Comparison of ENCODE assay signal across 18 cellular contexts in the genomic region with DNA sequence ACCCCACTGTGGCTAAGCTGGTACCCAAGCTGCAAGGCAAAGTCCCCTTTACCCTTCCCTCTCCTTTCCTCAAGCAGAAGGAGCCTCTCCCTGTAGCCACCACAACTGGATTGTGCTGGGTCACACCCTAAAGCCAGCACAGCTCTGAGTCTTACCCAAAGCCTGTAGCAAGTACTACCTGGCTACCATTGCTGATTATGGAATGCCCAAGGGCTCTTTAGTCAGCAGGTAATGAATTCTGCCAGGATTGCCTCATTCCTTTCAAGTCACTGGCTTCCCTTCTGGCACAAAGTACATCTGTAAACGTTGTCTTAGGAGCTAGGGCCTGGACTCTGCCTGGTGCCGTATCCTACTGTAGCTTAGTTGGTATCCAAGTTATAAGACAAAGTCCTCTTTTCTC. TPM values are rescaled to one million over a fixed set of nuclear protein-coding genes. Genes with fewer than 3 reads are reported as not detected.
DNase-seq lines count a peak whose midpoint lies in the region; ATAC-seq and TF ChIP-seq lines count a peak whose summit lies in the region.
"Had no signal": no experiment of that assay in that cellular context is flagged by ENCODE, and none has a peak within 500 bp of the region (broad histone marks: within the 10 kb centered on the region; RNA-seq: fewer than 3 reads in every experiment).

No MANE protein-coding gene starts in this region.

- H3K79me2 ChIP-seq in GM23338 (replicated peaks; ENCODE audit: insufficient read depth) (no peaks in the 10 kb centered on the region), mesendoderm (ENCODE audit: control insufficient read depth, insufficient read depth, low read length) (no peaks in the 10 kb centered on the region)

- no peak overlapping the region for H3K4ac ChIP-seq in mesendoderm (ENCODE audit: low read depth, low read length)

- peak overlapping the region; percentile 40; the same call in 1 of the 2 replicates for H3K27ac Mint-ChIP-seq in GM23338
- peak overlapping the region; percentile 55 for H3K27ac Mint-ChIP-seq in MCF 10A (ENCODE audit: low read depth, unreplicated experiment)
- no peak overlapping the region for H3K27ac Mint-ChIP-seq in activated CD4-positive, alpha-beta memory T cell treated with anti-CD3 and anti-CD28 coated beads for 36 hours
- no peak overlapping the region for H3K27ac Mint-ChIP-seq in T-cell
- H3K27ac Mint-ChIP-seq: CD14-positive monocyte had no signal

- no peaks in the 10 kb centered on the region for H3K79me1 ChIP-seq in mesendoderm (ENCODE audit: low read length)

- H2AK5ac ChIP-seq in mesendoderm (ENCODE audit: low read length) = no peak overlapping the region

- H2BK5ac ChIP-seq in mesendoderm (ENCODE audit: low read length) = no peak overlapping the region

- H3K27ac ChIP-seq in GM23338 (ENCODE audit: low read depth) = no peak overlapping the region
- peak overlapping the region; percentile 40 to 69 (median 66) for H3K27ac ChIP-seq in esophagus squamous epithelium
- H3K27ac ChIP-seq in mesendoderm (ENCODE audit: low read depth, low read length) = no peak overlapping the region

- H3K56ac ChIP-seq in mesendoderm (ENCODE audit: low read length) = no peak overlapping the region

- DNase-seq in GM23338 (ENCODE audit: low spot score) (no peak), MCF 10A (ENCODE audit: unreplicated experiment) (peak; percentile 90), esophagus squamous epithelium (lab: John Stamatoyannopoulos, UW) (no peak), mesendoderm (peak; percentile 14), posterior vena cava (ENCODE audit: low spot score) (no peak), T-cell (no peak), MV-4-11 (lab: John Stamatoyannopoulos, UW) (no peak)
- DNase-seq in activated CD4-positive, alpha-beta memory T cell treated with anti-CD3 and anti-CD28 coated beads for 36 hours = no peak
- DNase-seq: 8988T, DND-41, NCI-H1694 treated with DMSO at 0.1 percent for 48 hours, NCI-H2107, NCI-H2227 treated with DMSO at 0.1 percent for 48 hours, NCI-H524 had no signal

- TF ChIP-seq POLR2A in esophagus squamous epithelium (IDR thresholded peaks at IDR 0.05) = peak in 1 of 4 donors; percentile 6

- H3K27me3 ChIP-seq in GM23338 (ENCODE audit: insufficient read depth) (no peaks in the 10 kb centered on the region), esophagus squamous epithelium (no peaks in the 10 kb centered on the region), mesendoderm (ENCODE audit: insufficient read depth, low read length, poor library complexity) (no peaks in the 10 kb centered on the region)

- H3K4me1 ChIP-seq in GM23338 (ENCODE audit: insufficient read depth) = no peaks in the 10 kb centered on the region
- H3K4me1 ChIP-seq in esophagus squamous epithelium = peaks cover 4 to 26% (median 11%) of the 10 kb centered on the region in 3 donors
- H3K4me1 ChIP-seq in mesendoderm (ENCODE audit: control insufficient read depth, low read depth, low read length) = no peaks in the 10 kb centered on the region

- H3K9me3 Mint-ChIP-seq in GM23338 (no peaks in the 10 kb centered on the region), MCF 10A (ENCODE audit: unreplicated experiment) (no peaks in the 10 kb centered on the region), T-cell (no peaks in the 10 kb centered on the region)
- no peaks in the 10 kb centered on the region for H3K9me3 Mint-ChIP-seq in activated CD4-positive, alpha-beta memory T cell treated with anti-CD3 and anti-CD28 coated beads for 36 hours

- no TSS peak for BruUV-seq in MCF 10A (replicated peaks; lab: Mats Ljungman, UMichigan)

- no peak overlapping the region for H3K9ac ChIP-seq in mesendoderm (ENCODE audit: low read length)

- H3K18ac ChIP-seq in mesendoderm (ENCODE audit: low read length) = no peak overlapping the region

- H3K4me2 ChIP-seq in GM23338 (no peak overlapping the region), mesendoderm (ENCODE audit: low read length) (no peak overlapping the region)

- H4K20me1 ChIP-seq in GM23338 (replicated peaks; ENCODE audit: insufficient read depth) = no peaks in the 10 kb centered on the region

- no peaks in the 10 kb centered on the region for H3K36me3 Mint-ChIP-seq in GM23338 (ENCODE audit: low read depth)
- H3K36me3 Mint-ChIP-seq in MCF 10A (ENCODE audit: insufficient read depth, unreplicated experiment) = peaks cover 13% of the 10 kb centered on the region
- peaks cover 8% of the 10 kb centered on the region for H3K36me3 Mint-ChIP-seq in activated CD4-positive, alpha-beta memory T cell treated with anti-CD3 and anti-CD28 coated beads for 36 hours
- peaks cover 18% of the 10 kb centered on the region for H3K36me3 Mint-ChIP-seq in T-cell

- ATAC-seq in GM23338 = no peak
- ATAC-seq in T-cell (replicated peaks in 1 of 4) = no peak
- ATAC-seq: HCT116, K562, Right ventricle myocardium inferior had no signal

- H3K36me3 ChIP-seq in GM23338 (ENCODE audit: insufficient read depth) (no peaks in the 10 kb centered on the region), esophagus squamous epithelium (no peaks in the 10 kb centered on the region), mesendoderm (ENCODE audit: control insufficient read depth, insufficient read depth, low read length) (no peaks in the 10 kb centered on the region)

- CTCF ChIA-PET in MCF 10A (lab: Yijun Ruan, JAX) (interaction anchor here (0.7 to 1.2 kb wide), 3 partner anchors 13 to 1538 kb away, joined by 3 to 10 read pairs (median 4); partner anchors contain the start of gene MINPP1), T-cell (lab: Charles Lee) (no interaction called here)
- CTCF ChIA-PET in activated CD4-positive, alpha-beta memory T cell treated with anti-CD3 and anti-CD28 coated beads for 36 hours (lab: Charles Lee) = interaction anchor here (0.9 to 1.4 kb wide), 4 partner anchors 13 to 175 kb away, joined by 3 to 6 read pairs (median 3); no protein-coding TSS in a partner anchor

- H3K4me1 Mint-ChIP-seq in GM23338 = peaks cover 17% of the 10 kb centered on the region
- H3K4me1 Mint-ChIP-seq in MCF 10A (ENCODE audit: insufficient read depth, unreplicated experiment) = peaks cover 19% of the 10 kb centered on the region
- H3K4me1 Mint-ChIP-seq in activated CD4-positive, alpha-beta memory T cell treated with anti-CD3 and anti-CD28 coated beads for 36 hours (ENCODE audit: low read depth) = peaks cover 5% of the 10 kb centered on the region
- no peaks in the 10 kb centered on the region for H3K4me1 Mint-ChIP-seq in T-cell

- POLR2A ChIA-PET in MCF 10A (lab: Yijun Ruan, JAX) = interaction anchor here (0.6 to 1.4 kb wide), 16 partner anchors 10 to 390 kb away, joined by 3 to 9 read pairs (median 4); partner anchors contain the start of genes CH25H and LIPA
- POLR2A ChIA-PET in activated CD4-positive, alpha-beta memory T cell treated with anti-CD3 and anti-CD28 coated beads for 36 hours (lab: Charles Lee) = no interaction called here
- POLR2A ChIA-PET in T-cell (lab: Charles Lee) = no interaction called here

- no peak overlapping the region for H3K23ac ChIP-seq in mesendoderm (ENCODE audit: low read length)

- no peak overlapping the region for H2BK15ac ChIP-seq in mesendoderm (replicated peaks; ENCODE audit: low read depth)

- H3F3A ChIP-seq in GM23338 (replicated peaks; ENCODE audit: low read depth) = no peaks in the 10 kb centered on the region

- no peak overlapping the region for H4K5ac ChIP-seq in mesendoderm (ENCODE audit: low read length)

- H3K9me3 ChIP-seq in esophagus squamous epithelium = no peaks in the 10 kb centered on the region

- no peak overlapping the region for H2BK120ac ChIP-seq in mesendoderm (ENCODE audit: low read depth, low read length)

- H3K4me3 Mint-ChIP-seq in GM23338 = no peak overlapping the region
- no peak overlapping the region for H3K4me3 Mint-ChIP-seq in MCF 10A (ENCODE audit: unreplicated experiment)
- no peak overlapping the region for H3K4me3 Mint-ChIP-seq in activated CD4-positive, alpha-beta memory T cell treated with anti-CD3 and anti-CD28 coated beads for 36 hours
- no peak overlapping the region for H3K4me3 Mint-ChIP-seq in T-cell
- H3K4me3 Mint-ChIP-seq: CD14-positive monocyte had no signal

- 0 out of 2 replicates have a peak, but pooled peaks cover 3% of the 10 kb centered on the region for H3K9me2 ChIP-seq in GM23338 (ENCODE audit: insufficient read depth)

- intact Hi-C loops in MCF 10A (cut with micrococcal nuclease) (no loop called here), esophagus squamous epithelium (cut with DNase I) (no loop called here), posterior vena cava (cut with DNase I) (no loop called here)
- intact Hi-C loops in activated CD4-positive, alpha-beta memory T cell treated with anti-CD3 and anti-CD28 coated beads for 36 hours (cut with micrococcal nuclease) = no loop called here

- TF ChIP-seq CTCF in GM23338 (conservative IDR thresholded peaks at IDR 0.05; ENCODE audit: low read depth in 2 of 2) (no peak), MCF 10A (IDR thresholded peaks at IDR 0.05; ENCODE audit: unreplicated experiment) (no peak), esophagus squamous epithelium (IDR thresholded peaks at IDR 0.05) (no peak)

- H3K4me3 ChIP-seq in GM23338 (no peak overlapping the region), esophagus squamous epithelium (no peak overlapping the region), mesendoderm (ENCODE audit: low read length) (no peak overlapping the region)
- H3K4me3 ChIP-seq: K562 had no signal

- peaks cover 1% of the 10 kb centered on the region for H3K27me3 Mint-ChIP-seq in GM23338 (ENCODE audit: insufficient read depth, low read depth, poor library complexity)
- no peaks in the 10 kb centered on the region for H3K27me3 Mint-ChIP-seq in MCF 10A (ENCODE audit: insufficient read depth, unreplicated experiment)
- no peaks in the 10 kb centered on the region for H3K27me3 Mint-ChIP-seq in activated CD4-positive, alpha-beta memory T cell treated with anti-CD3 and anti-CD28 coated beads for 36 hours
- H3K27me3 Mint-ChIP-seq in T-cell = no peaks in the 10 kb centered on the region

- 27 to 41% methylated on average over 2 of the region's 2 CpGs for WGBS in esophagus squamous epithelium, 2 donors
- no CpG with 5 or more reads among the region's 2 CpGs for WGBS in mesendoderm (ENCODE audit: extremely low coverage, insufficient coverage, low lambda C conversion rate)

- H4K8ac ChIP-seq in mesendoderm (ENCODE audit: low read depth, low read length) = no peak overlapping the region

- H2AFZ ChIP-seq in GM23338 = no peak overlapping the region

TF ChIP-seq in GM23338, 12 proteins besides CTCF, POLR2A, EP300 and RAD21 (continues in another document):
- TF ChIP-seq ZNF331 (CRISPR knock-in tag; IDR thresholded peaks at IDR 0.05; ENCODE audit: low read depth) (no peak), CREB1 (CRISPR knock-in tag; IDR thresholded peaks at IDR 0.05; ENCODE audit: low read depth) (no peak), POLR2AphosphoS5 (IDR thresholded peaks at IDR 0.05; ENCODE audit: low read depth) (no peak)

RNA-seq across cellular contexts. Expression of gene FAS, which starts 51.9 kb away (rescaled TPM):
- 3.1 and 4.3 TPM in 2 replicates for total RNA-seq in GM23338 (2014; rRNA removed; shearing (Covaris generic))
- 3.1 and 3.5 TPM in 2 replicates for polyA plus RNA-seq in GM23338 (2016; fragmentation: Nextera tagmentation; extraction: Ambion mirVana)
- total RNA-seq in MCF 10A (2022) = 55.6 and 60.2 TPM in 2 replicates
- 10 to 100 TPM; 14.9 to 33.6 (median 19.4) TPM for total RNA-seq in esophagus squamous epithelium
- polyA plus RNA-seq in mesendoderm (2013, experiment 1 of 2) = 0.66 TPM
- polyA plus RNA-seq in mesendoderm (2013, experiment 2 of 2) = 0.88 TPM
- total RNA-seq in posterior vena cava = 10 to 100 TPM; 30.7 to 40.7 TPM
- 10 to 100 TPM; 62.2 to 63.5 TPM for total RNA-seq in activated CD4-positive, alpha-beta memory T cell treated with anti-CD3 and anti-CD28 coated beads for 36 hours
- 10 to 100 TPM; 18.4 to 32.6 (median 28.0) TPM for total RNA-seq in T-cell

Comparison
In these comparisons a context has a peak if more than half of its experiments do, and no peak if none do; other contexts are left out.
1. DNase-seq: peak in MCF 10A (single experiment) and mesendoderm (single experiment); none in GM23338 (single experiment), esophagus squamous epithelium (single experiment), posterior vena cava (single experiment), activated CD4-positive, alpha-beta memory T cell treated with anti-CD3 and anti-CD28 coated beads for 36 hours (single experiment), T-cell (0 of 34) and MV-4-11 (single experiment).
2. H3K27ac ChIP-seq: peak in esophagus squamous epithelium (4 of 4); none in GM23338 (single experiment) and mesendoderm (single experiment).
3. H3K27ac Mint-ChIP-seq: peak in GM23338 (single experiment) and MCF 10A (single experiment); none in activated CD4-positive, alpha-beta memory T cell treated with anti-CD3 and anti-CD28 coated beads for 36 hours (single experiment) and T-cell (0 of 2).
4. CTCF ChIA-PET loops: an anchor here in MCF 10A (0.7 to 1.2 kb wide) and activated CD4-positive, alpha-beta memory T cell treated with anti-CD3 and anti-CD28 coated beads for 36 hours (0.9 to 1.4 kb wide); none called in T-cell.